ENCODE assay signal across 8 cellular contexts in genomic region chr17:40111221-40112128, GRCh38. TPM values are rescaled to one million over a fixed set of nuclear protein-coding genes. Genes with fewer than 3 reads are reported as not detected.
DNase-seq lines count a peak whose midpoint lies in the region; ATAC-seq and TF ChIP-seq lines count a peak whose summit lies in the region.

No MANE protein-coding gene starts in this region.

- peaks cover 76% of the 10 kb centered on the region for H3K4me1 ChIP-seq in lower lobe of right lung

- H3K36me3 ChIP-seq in lower lobe of right lung, result no peaks in the 10 kb centered on the region

- intact Hi-C loops in lower lobe of right lung (cut with DNase I), result no loop called here

- ATAC-seq in lower lobe of right lung (peak; percentile 82 to 84), GM19023 (IDR thresholded peaks at IDR 0.05; ENCODE audit: unreplicated experiment) (no peak)

- H3K27ac ChIP-seq in lower lobe of right lung, result peak overlapping the region; percentile 90

- DNase-seq in HT1080 (ENCODE audit: low read depth) (peak; percentile 94), NCI-H748 treated with DMSO at 0.1 percent for 48 hours (lab: John Stamatoyannopoulos, UW) (peak; percentile 62), lower lobe of right lung (peak; percentile 84)
- peak; percentile 76 to 81 for DNase-seq in activated CD4-positive, alpha-beta T cell treated with anti-CD3 and anti-CD28 coated beads, Interleukin-2, amount 50 U/mL, for 48 hours
- DNase-seq in effector CD4-positive, alpha-beta T cell, result peak; percentile 58
- DNase-seq in stimulated activated CD8-positive, alpha-beta memory T cell treated with anti-CD3 and anti-CD28 coated beads, Interleukin-2, amount 100 ng/mL, for 48 hours (ENCODE audit: low read depth in 2 of 2), result peak; percentile 42 to 59

- H3K27me3 ChIP-seq in lower lobe of right lung (ENCODE audit: low read depth), result no peaks in the 10 kb centered on the region

- peak overlapping the region; percentile 22 for H3K4me3 ChIP-seq in lower lobe of right lung

- H3K9me3 ChIP-seq in lower lobe of right lung, result no peaks in the 10 kb centered on the region

- TF ChIP-seq CTCF in GM12874 (IDR thresholded peaks at IDR 0.05; ENCODE audit: insufficient read depth, low read depth, low read length), result peak; percentile 83
- TF ChIP-seq CTCF in lower lobe of right lung (IDR thresholded peaks at IDR 0.05), result peak; percentile 89

RNA-seq across cellular contexts. Expression of gene MSL1, which starts 10.3 kb away (rescaled TPM):
- total RNA-seq in HT1080 (2014; rRNA removed; shearing (Covaris generic)), result 42.5 and 51.3 TPM in 2 replicates
- 38.3 and 43.9 TPM in 2 replicates for polyA plus RNA-seq in HT1080 (2015; cell fraction: cytosol; rRNA removed)
- polyA plus RNA-seq in HT1080 (2015; cell fraction: nucleus; rRNA removed), result 145 and 152 TPM in 2 replicates
- total RNA-seq in lower lobe of right lung, result 97.7 TPM

RNA-seq across cellular contexts. Expression of gene NR1D1, which starts 11.1 kb away (rescaled TPM):
- 1.8 and 2.8 TPM in 2 replicates for total RNA-seq in HT1080 (2014; rRNA removed; shearing (Covaris generic))
- polyA plus RNA-seq in HT1080 (2015; cell fraction: cytosol; rRNA removed), result 10.8 and 11.7 TPM in 2 replicates
- 13.0 and 17.7 TPM in 2 replicates for polyA plus RNA-seq in HT1080 (2015; cell fraction: nucleus; rRNA removed)
- total RNA-seq in lower lobe of right lung, result 20.1 TPM

RNA-seq across cellular contexts. Expression of gene CASC3, which starts 28.9 kb away (rescaled TPM):
- total RNA-seq in HT1080 (2014; rRNA removed; shearing (Covaris generic)), result 26.7 and 31.5 TPM in 2 replicates
- 33.3 and 36.6 TPM in 2 replicates for polyA plus RNA-seq in HT1080 (2015; cell fraction: cytosol; rRNA removed)
- polyA plus RNA-seq in HT1080 (2015; cell fraction: nucleus; rRNA removed), result 108 and 110 TPM in 2 replicates
- 101 TPM for total RNA-seq in lower lobe of right lung

RNA-seq across cellular contexts. Expression of gene THRA, which starts 48.7 kb away (rescaled TPM):
- 12.6 and 14.8 TPM in 2 replicates for total RNA-seq in HT1080 (2014; rRNA removed; shearing (Covaris generic))
- polyA plus RNA-seq in HT1080 (2015; cell fraction: cytosol; rRNA removed), result 8.7 and 9.2 TPM in 2 replicates
- 7.0 and 8.7 TPM in 2 replicates for polyA plus RNA-seq in HT1080 (2015; cell fraction: nucleus; rRNA removed)
- 50.1 TPM for total RNA-seq in lower lobe of right lung

RNA-seq across cellular contexts. Expression of gene MED24, which starts 57.3 kb away (rescaled TPM):
- 35.9 and 38.3 TPM in 2 replicates for total RNA-seq in HT1080 (2014; rRNA removed; shearing (Covaris generic))
- 34.0 and 38.7 TPM in 2 replicates for polyA plus RNA-seq in HT1080 (2015; cell fraction: cytosol; rRNA removed)
- 113 and 130 TPM in 2 replicates for polyA plus RNA-seq in HT1080 (2015; cell fraction: nucleus; rRNA removed)
- 59.6 TPM for total RNA-seq in lower lobe of right lung
